ENCODE assay signal across 1 cellular context in the genomic region with DNA sequence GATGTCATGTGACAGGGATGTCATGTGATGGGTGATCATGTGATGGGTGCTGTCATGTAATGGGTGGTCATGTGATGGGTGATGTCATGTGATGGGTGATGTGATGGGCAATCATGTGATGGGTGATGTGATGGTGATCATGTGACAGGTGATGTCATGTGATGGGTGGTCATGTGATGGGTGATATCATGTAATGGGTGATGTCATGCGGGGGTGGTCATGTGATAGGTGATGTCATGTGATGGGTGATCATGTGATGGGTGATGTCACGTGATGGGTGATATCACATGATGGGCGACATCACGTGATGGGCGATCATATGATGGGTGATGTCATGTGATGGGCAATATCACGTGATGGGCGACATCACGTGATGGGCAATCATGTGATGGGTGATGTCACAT.
TF ChIP-seq lines count a peak whose summit lies in the region.

No MANE protein-coding gene starts in this region.

TF ChIP-seq in HepG2, 621 proteins besides CTCF, POLR2A, EP300 and RAD21 (continues in another document):
- TF ChIP-seq CREB1 (IDR thresholded peaks at IDR 0.05) (peak; percentile 78; the same call in 1 of the 2 replicates), CREB1 (CRISPR knock-in tag; IDR thresholded peaks at IDR 0.05) (no peak; the same call in 1 of the 2 replicates), ARID4A (CRISPR knock-in tag; IDR thresholded peaks at IDR 0.05; ENCODE audit: borderline replicate concordance) (peak; percentile 32; the same call in 1 of the 2 replicates), ATF7 (IDR thresholded peaks at IDR 0.05) (peak; percentile 97), ATF7 (CRISPR knock-in tag; IDR thresholded peaks at IDR 0.05) (peak; percentile 80; the same call in 1 of the 2 replicates), NFKB2 (CRISPR knock-in tag; IDR thresholded peaks at IDR 0.05; ENCODE audit: borderline replicate concordance) (no peak), DPF2 (CRISPR knock-in tag; IDR thresholded peaks at IDR 0.05; ENCODE audit: borderline replicate concordance, low read depth) (0 out of 2 replicates have a peak, but pooled peaks have one; percentile 43), LCORL (IDR thresholded peaks at IDR 0.05) (peak; percentile 96; the same call in 1 of the 2 replicates), LCORL (CRISPR knock-in tag; IDR thresholded peaks at IDR 0.05) (no peak), CBX1 (IDR thresholded peaks at IDR 0.05; ENCODE audit: low read depth) (peak; percentile 4), SMARCC2 (IDR thresholded peaks at IDR 0.05) (no peak), RAD51 (IDR thresholded peaks at IDR 0.05; ENCODE audit: borderline replicate concordance) (peak; percentile 99), NKX3-1 (CRISPR knock-in tag; IDR thresholded peaks at IDR 0.05) (no peak), ZNF207 (IDR thresholded peaks at IDR 0.05; ENCODE audit: borderline replicate concordance) (peak; percentile 100; the same call in 1 of the 2 replicates), BHLHE40 (IDR thresholded peaks at IDR 0.05; ENCODE audit: low read length) (peak; percentile 69), PRMT3 (CRISPR knock-in tag; IDR thresholded peaks at IDR 0.05; ENCODE audit: borderline replicate concordance, low read depth) (no peak), ZNF781 (CRISPR knock-in tag; IDR thresholded peaks at IDR 0.05; ENCODE audit: borderline replicate concordance, not compliant biosample characterization) (no peak), NFE2L2 (IDR thresholded peaks at IDR 0.05; ENCODE audit: low read length) (no peak), ZZZ3 (CRISPR knock-in tag; IDR thresholded peaks at IDR 0.05; ENCODE audit: borderline replicate concordance) (0 out of 2 replicates have a peak, but pooled peaks have one; percentile 42), ZBTB21 (CRISPR knock-in tag; IDR thresholded peaks at IDR 0.05) (peak; percentile 34; the same call in 1 of the 2 replicates), JUN (CRISPR knock-in tag; IDR thresholded peaks at IDR 0.05) (peak; percentile 82; the same call in 1 of the 2 replicates), PLRG1 (conservative IDR thresholded peaks at IDR 0.05) (no peak), ZNF383 (CRISPR knock-in tag; IDR thresholded peaks at IDR 0.05; ENCODE audit: borderline replicate concordance) (no peak), TFE3 (CRISPR knock-in tag; IDR thresholded peaks at IDR 0.05) (0 out of 2 replicates have a peak, but pooled peaks have one; percentile 39), USF2 (IDR thresholded peaks at IDR 0.05; ENCODE audit: low read depth, low read length) (peak; percentile 97), USF2 (CRISPR knock-in tag; IDR thresholded peaks at IDR 0.05; ENCODE audit: borderline replicate concordance) (no peak), MIER2 (CRISPR knock-in tag; IDR thresholded peaks at IDR 0.05) (no peak), FOXP1 (IDR thresholded peaks at IDR 0.05) (no peak), FOXP1 (CRISPR knock-in tag; IDR thresholded peaks at IDR 0.05) (no peak), RXRB (CRISPR knock-in tag; IDR thresholded peaks at IDR 0.05; ENCODE audit: borderline replicate concordance) (no peak)
- TF ChIP-seq, protein P1, sequence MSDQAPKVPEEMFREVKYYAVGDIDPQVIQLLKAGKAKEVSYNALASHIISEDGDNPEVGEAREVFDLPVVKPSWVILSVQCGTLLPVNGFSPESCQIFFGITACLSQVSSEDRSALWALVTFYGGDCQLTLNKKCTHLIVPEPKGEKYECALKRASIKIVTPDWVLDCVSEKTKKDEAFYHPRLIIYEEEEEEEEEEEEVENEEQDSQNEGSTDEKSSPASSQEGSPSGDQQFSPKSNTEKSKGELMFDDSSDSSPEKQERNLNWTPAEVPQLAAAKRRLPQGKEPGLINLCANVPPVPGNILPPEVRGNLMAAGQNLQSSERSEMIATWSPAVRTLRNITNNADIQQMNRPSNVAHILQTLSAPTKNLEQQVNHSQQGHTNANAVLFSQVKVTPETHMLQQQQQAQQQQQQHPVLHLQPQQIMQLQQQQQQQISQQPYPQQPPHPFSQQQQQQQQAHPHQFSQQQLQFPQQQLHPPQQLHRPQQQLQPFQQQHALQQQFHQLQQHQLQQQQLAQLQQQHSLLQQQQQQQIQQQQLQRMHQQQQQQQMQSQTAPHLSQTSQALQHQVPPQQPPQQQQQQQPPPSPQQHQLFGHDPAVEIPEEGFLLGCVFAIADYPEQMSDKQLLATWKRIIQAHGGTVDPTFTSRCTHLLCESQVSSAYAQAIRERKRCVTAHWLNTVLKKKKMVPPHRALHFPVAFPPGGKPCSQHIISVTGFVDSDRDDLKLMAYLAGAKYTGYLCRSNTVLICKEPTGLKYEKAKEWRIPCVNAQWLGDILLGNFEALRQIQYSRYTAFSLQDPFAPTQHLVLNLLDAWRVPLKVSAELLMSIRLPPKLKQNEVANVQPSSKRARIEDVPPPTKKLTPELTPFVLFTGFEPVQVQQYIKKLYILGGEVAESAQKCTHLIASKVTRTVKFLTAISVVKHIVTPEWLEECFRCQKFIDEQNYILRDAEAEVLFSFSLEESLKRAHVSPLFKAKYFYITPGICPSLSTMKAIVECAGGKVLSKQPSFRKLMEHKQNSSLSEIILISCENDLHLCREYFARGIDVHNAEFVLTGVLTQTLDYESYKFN (CRISPR knock-in tag; conservative IDR thresholded peaks at IDR 0.05): no peak
- TF ChIP-seq, protein P2, sequence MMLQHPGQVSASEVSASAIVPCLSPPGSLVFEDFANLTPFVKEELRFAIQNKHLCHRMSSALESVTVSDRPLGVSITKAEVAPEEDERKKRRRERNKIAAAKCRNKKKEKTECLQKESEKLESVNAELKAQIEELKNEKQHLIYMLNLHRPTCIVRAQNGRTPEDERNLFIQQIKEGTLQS (CRISPR knock-in tag; IDR thresholded peaks at IDR 0.05): no peak
- TF ChIP-seq, protein P3, sequence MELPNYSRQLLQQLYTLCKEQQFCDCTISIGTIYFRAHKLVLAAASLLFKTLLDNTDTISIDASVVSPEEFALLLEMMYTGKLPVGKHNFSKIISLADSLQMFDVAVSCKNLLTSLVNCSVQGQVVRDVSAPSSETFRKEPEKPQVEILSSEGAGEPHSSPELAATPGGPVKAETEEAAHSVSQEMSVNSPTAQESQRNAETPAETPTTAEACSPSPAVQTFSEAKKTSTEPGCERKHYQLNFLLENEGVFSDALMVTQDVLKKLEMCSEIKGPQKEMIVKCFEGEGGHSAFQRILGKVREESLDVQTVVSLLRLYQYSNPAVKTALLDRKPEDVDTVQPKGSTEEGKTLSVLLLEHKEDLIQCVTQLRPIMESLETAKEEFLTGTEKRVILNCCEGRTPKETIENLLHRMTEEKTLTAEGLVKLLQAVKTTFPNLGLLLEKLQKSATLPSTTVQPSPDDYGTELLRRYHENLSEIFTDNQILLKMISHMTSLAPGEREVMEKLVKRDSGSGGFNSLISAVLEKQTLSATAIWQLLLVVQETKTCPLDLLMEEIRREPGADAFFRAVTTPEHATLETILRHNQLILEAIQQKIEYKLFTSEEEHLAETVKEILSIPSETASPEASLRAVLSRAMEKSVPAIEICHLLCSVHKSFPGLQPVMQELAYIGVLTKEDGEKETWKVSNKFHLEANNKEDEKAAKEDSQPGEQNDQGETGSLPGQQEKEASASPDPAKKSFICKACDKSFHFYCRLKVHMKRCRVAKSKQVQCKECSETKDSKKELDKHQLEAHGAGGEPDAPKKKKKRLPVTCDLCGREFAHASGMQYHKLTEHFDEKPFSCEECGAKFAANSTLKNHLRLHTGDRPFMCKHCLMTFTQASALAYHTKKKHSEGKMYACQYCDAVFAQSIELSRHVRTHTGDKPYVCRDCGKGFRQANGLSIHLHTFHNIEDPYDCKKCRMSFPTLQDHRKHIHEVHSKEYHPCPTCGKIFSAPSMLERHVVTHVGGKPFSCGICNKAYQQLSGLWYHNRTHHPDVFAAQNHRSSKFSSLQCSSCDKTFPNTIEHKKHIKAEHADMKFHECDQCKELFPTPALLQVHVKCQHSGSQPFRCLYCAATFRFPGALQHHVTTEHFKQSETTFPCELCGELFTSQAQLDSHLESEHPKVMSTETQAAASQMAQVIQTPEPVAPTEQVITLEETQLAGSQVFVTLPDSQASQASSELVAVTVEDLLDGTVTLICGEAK (IDR thresholded peaks at IDR 0.05): 0 out of 2 replicates have a peak, but pooled peaks have one; percentile 17
- TF ChIP-seq, protein P3 (CRISPR knock-in tag; IDR thresholded peaks at IDR 0.05): no peak
